Comparison of ENCODE assay signal across 9 cellular contexts in the genomic region with DNA sequence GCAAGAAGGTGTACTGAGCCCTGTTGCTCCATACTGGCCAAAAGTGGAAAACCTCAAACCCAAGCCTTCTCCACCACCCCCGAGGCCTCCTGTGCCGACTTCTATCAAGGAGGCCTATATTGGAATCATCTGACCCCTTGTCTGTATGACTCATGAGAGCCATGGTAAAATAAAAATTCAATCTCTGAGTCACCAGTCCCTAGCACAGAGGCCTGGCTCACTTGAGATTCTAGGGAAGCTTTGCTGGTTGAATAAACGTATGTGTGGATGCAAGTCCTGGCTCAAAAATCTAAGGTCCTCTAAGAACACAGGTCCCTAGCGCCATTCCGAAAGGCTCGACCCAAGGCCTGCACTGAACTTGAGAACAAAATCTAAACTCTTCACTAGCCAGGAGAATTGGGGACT. TPM values are rescaled to one million over a fixed set of nuclear protein-coding genes. Genes with fewer than 3 reads are reported as not detected.
DNase-seq lines count a peak whose midpoint lies in the region; ATAC-seq and TF ChIP-seq lines count a peak whose summit lies in the region.
"Had no signal": no experiment of that assay in that cellular context is flagged by ENCODE, and none has a peak within 500 bp of the region (broad histone marks: within the 10 kb centered on the region; RNA-seq: fewer than 3 reads in every experiment).

No MANE protein-coding gene starts in this region.

- H3K4me2 ChIP-seq in hepatocyte: no peak overlapping the region

- ATAC-seq in thoracic aorta (ENCODE audit: insufficient number of reproducible peaks, low FRiP score, low read depth): peak; percentile 91
- ATAC-seq in HG03439 (IDR thresholded peaks at IDR 0.05; ENCODE audit: unreplicated experiment): no peak
- ATAC-seq in HG02763 (IDR thresholded peaks at IDR 0.05; ENCODE audit: unreplicated experiment): no peak

- intact Hi-C loops in activated CD4-positive, alpha-beta T cell treated with anti-CD3 and anti-CD28 coated beads, Interleukin-2, amount 10 ng/mL, durations not matched to agents 24 days and 14 days (cut with micrococcal nuclease): loop anchor here (1.0 kb wide), 3 partner anchors 16 to 155 kb away; no protein-coding TSS in a partner anchor
- intact Hi-C loops in activated T-helper 2 cell treated with anti-CD3 and anti-CD28 coated beads, Interferon-gamma antibody, Interleukin-2, Interleukin-4, amounts not matched to agents 10 μg/mL and 5 μg/mL and 100 μg/mL, durations not matched to agents 14 hours and 24 hours and 36 hours (cut with micrococcal nuclease): loop anchor here (1.0 kb wide), 4 partner anchors 8 to 65 kb away; no protein-coding TSS in a partner anchor

- H3K9me3 Mint-ChIP-seq in activated CD4-positive, alpha-beta T cell treated with anti-CD3 and anti-CD28 coated beads, Interleukin-2, amount 10 ng/mL, durations not matched to agents 24 days and 14 days: no peaks in the 10 kb centered on the region
- H3K9me3 Mint-ChIP-seq in activated T-helper 2 cell treated with anti-CD3 and anti-CD28 coated beads, Interferon-gamma antibody, Interleukin-2, Interleukin-4, amounts not matched to agents 10 μg/mL and 5 μg/mL and 100 μg/mL, durations not matched to agents 14 hours and 24 hours and 36 hours: no peaks in the 10 kb centered on the region

- H3K9me3 ChIP-seq in hepatocyte (ENCODE audit: low read depth) (no peaks in the 10 kb centered on the region), thoracic aorta (no peaks in the 10 kb centered on the region)

- H3K4me3 ChIP-seq in hepatocyte (no peak overlapping the region), thoracic aorta (no peak overlapping the region)

- H3K27ac ChIP-seq in hepatocyte: peak overlapping the region; percentile 12
- peak overlapping the region; percentile 63 to 66 for H3K27ac ChIP-seq in thoracic aorta

- H3K4me3 Mint-ChIP-seq in activated CD4-positive, alpha-beta T cell treated with anti-CD3 and anti-CD28 coated beads, Interleukin-2, amount 10 ng/mL, durations not matched to agents 24 days and 14 days: peak overlapping the region; percentile 74
- peak overlapping the region; percentile 54 for H3K4me3 Mint-ChIP-seq in activated T-helper 2 cell treated with anti-CD3 and anti-CD28 coated beads, Interferon-gamma antibody, Interleukin-2, Interleukin-4, amounts not matched to agents 10 μg/mL and 5 μg/mL and 100 μg/mL, durations not matched to agents 14 hours and 24 hours and 36 hours (ENCODE audit: low read depth)

- H3K4me1 Mint-ChIP-seq in activated CD4-positive, alpha-beta T cell treated with anti-CD3 and anti-CD28 coated beads, Interleukin-2, amount 10 ng/mL, durations not matched to agents 24 days and 14 days: peaks cover 83% of the 10 kb centered on the region
- peaks cover 82% of the 10 kb centered on the region for H3K4me1 Mint-ChIP-seq in activated T-helper 2 cell treated with anti-CD3 and anti-CD28 coated beads, Interferon-gamma antibody, Interleukin-2, Interleukin-4, amounts not matched to agents 10 μg/mL and 5 μg/mL and 100 μg/mL, durations not matched to agents 14 hours and 24 hours and 36 hours (ENCODE audit: low read depth)

- DNase-seq in activated CD4-positive, alpha-beta T cell treated with anti-CD3 and anti-CD28 coated beads, Interleukin-2, amount 10 ng/mL, durations not matched to agents 24 days and 14 days: no peak
- DNase-seq in activated CD4-positive, alpha-beta T cell treated with anti-CD3 and anti-CD28 coated beads for 4 hours: no peak
- DNase-seq in activated T-helper 2 cell treated with anti-CD3 and anti-CD28 coated beads, Interferon-gamma antibody, Interleukin-2, Interleukin-4, amounts not matched to agents 10 μg/mL and 5 μg/mL and 100 μg/mL, durations not matched to agents 14 hours and 24 hours and 36 hours (ENCODE audit: low spot score): no peak
- no peak for DNase-seq in hepatocyte (ENCODE audit: low spot score)
- no peak for DNase-seq in thoracic aorta (ENCODE audit: low spot score)
- DNase-seq in NCI-H774 (lab: John Stamatoyannopoulos, UW): no peak
- DNase-seq: C1 segment of cervical spinal cord had no signal

- H3K79me2 ChIP-seq in hepatocyte: no peaks in the 10 kb centered on the region

- H3K9me2 ChIP-seq in hepatocyte (replicated peaks; ENCODE audit: insufficient read depth): no peaks in the 10 kb centered on the region

- no peaks in the 10 kb centered on the region for H4K20me1 ChIP-seq in hepatocyte (ENCODE audit: insufficient read depth, poor library complexity, severe bottlenecking)

- no peak overlapping the region for H2AFZ ChIP-seq in hepatocyte

- peaks cover 6% of the 10 kb centered on the region for H3K4me1 ChIP-seq in hepatocyte (ENCODE audit: insufficient read depth)
- H3K4me1 ChIP-seq in thoracic aorta (ENCODE audit: control insufficient read depth in 1 of 2, low read depth in 2 of 2): peaks cover 4 to 38% of the 10 kb centered on the region in 2 donors

- WGBS in hepatocyte (ENCODE audit: low lambda C conversion rate, missing lambda C conversion rate): 90% methylated on average over 6 of the region's 6 CpGs

- no peak for TF ChIP-seq CTCF in hepatocyte (IDR thresholded peaks at IDR 0.05; ENCODE audit: poor library complexity)
- no peak for TF ChIP-seq CTCF in thoracic aorta (IDR thresholded peaks at IDR 0.05)

- H3K36me3 Mint-ChIP-seq in activated CD4-positive, alpha-beta T cell treated with anti-CD3 and anti-CD28 coated beads, Interleukin-2, amount 10 ng/mL, durations not matched to agents 24 days and 14 days (ENCODE audit: low read depth): peaks cover 66% of the 10 kb centered on the region
- H3K36me3 Mint-ChIP-seq in activated T-helper 2 cell treated with anti-CD3 and anti-CD28 coated beads, Interferon-gamma antibody, Interleukin-2, Interleukin-4, amounts not matched to agents 10 μg/mL and 5 μg/mL and 100 μg/mL, durations not matched to agents 14 hours and 24 hours and 36 hours (ENCODE audit: low read depth): peaks cover 81% of the 10 kb centered on the region

- H3K36me3 ChIP-seq in hepatocyte (replicated peaks; ENCODE audit: insufficient read depth, low read depth) (no peaks in the 10 kb centered on the region), thoracic aorta (peaks cover 10% of the 10 kb centered on the region)

- no peaks in the 10 kb centered on the region for H3K27me3 Mint-ChIP-seq in activated CD4-positive, alpha-beta T cell treated with anti-CD3 and anti-CD28 coated beads, Interleukin-2, amount 10 ng/mL, durations not matched to agents 24 days and 14 days
- H3K27me3 Mint-ChIP-seq in activated T-helper 2 cell treated with anti-CD3 and anti-CD28 coated beads, Interferon-gamma antibody, Interleukin-2, Interleukin-4, amounts not matched to agents 10 μg/mL and 5 μg/mL and 100 μg/mL, durations not matched to agents 14 hours and 24 hours and 36 hours (ENCODE audit: low read depth): no peaks in the 10 kb centered on the region

- H3K27me3 ChIP-seq in hepatocyte (no peaks in the 10 kb centered on the region), thoracic aorta (replicated peaks; ENCODE audit: insufficient read depth) (no peaks in the 10 kb centered on the region)

- peak overlapping the region; percentile 96 for H3K27ac Mint-ChIP-seq in activated CD4-positive, alpha-beta T cell treated with anti-CD3 and anti-CD28 coated beads, Interleukin-2, amount 10 ng/mL, durations not matched to agents 24 days and 14 days
- H3K27ac Mint-ChIP-seq in activated T-helper 2 cell treated with anti-CD3 and anti-CD28 coated beads, Interferon-gamma antibody, Interleukin-2, Interleukin-4, amounts not matched to agents 10 μg/mL and 5 μg/mL and 100 μg/mL, durations not matched to agents 14 hours and 24 hours and 36 hours: peak overlapping the region; percentile 97

RNA-seq across cellular contexts. Expression of a gene that starts 15.0 kb away (rescaled TPM):
- 143 and 149 TPM in 2 replicates for total RNA-seq in activated CD4-positive, alpha-beta T cell treated with anti-CD3 and anti-CD28 coated beads, Interleukin-2, amount 10 ng/mL, durations not matched to agents 24 days and 14 days
- 186 and 189 TPM in 2 replicates for total RNA-seq in activated T-helper 2 cell treated with anti-CD3 and anti-CD28 coated beads, Interferon-gamma antibody, Interleukin-2, Interleukin-4, amounts not matched to agents 10 μg/mL and 5 μg/mL and 100 μg/mL, durations not matched to agents 14 hours and 24 hours and 36 hours
- 35.0 and 40.8 TPM in 2 replicates for total RNA-seq in hepatocyte
- 58.2 and 66.3 TPM in 2 replicates for polyA plus RNA-seq in hepatocyte
- 10 to 100 TPM; 23.8 to 44.5 TPM for total RNA-seq in thoracic aorta

RNA-seq across cellular contexts. Expression of a gene that starts 50.2 kb away (rescaled TPM):
- 11.0 and 13.6 TPM in 2 replicates for total RNA-seq in activated CD4-positive, alpha-beta T cell treated with anti-CD3 and anti-CD28 coated beads, Interleukin-2, amount 10 ng/mL, durations not matched to agents 24 days and 14 days
- total RNA-seq in activated T-helper 2 cell treated with anti-CD3 and anti-CD28 coated beads, Interferon-gamma antibody, Interleukin-2, Interleukin-4, amounts not matched to agents 10 μg/mL and 5 μg/mL and 100 μg/mL, durations not matched to agents 14 hours and 24 hours and 36 hours: 13.5 and 17.3 TPM in 2 replicates
- 7.2 and 11.5 TPM in 2 replicates for total RNA-seq in hepatocyte
- polyA plus RNA-seq in hepatocyte: 5.6 and 9.7 TPM in 2 replicates
- total RNA-seq in thoracic aorta: 1 to 10 TPM; 1.5 to 9.0 TPM
